ENCODE assay signal across 34 cellular contexts in the genomic region with DNA sequence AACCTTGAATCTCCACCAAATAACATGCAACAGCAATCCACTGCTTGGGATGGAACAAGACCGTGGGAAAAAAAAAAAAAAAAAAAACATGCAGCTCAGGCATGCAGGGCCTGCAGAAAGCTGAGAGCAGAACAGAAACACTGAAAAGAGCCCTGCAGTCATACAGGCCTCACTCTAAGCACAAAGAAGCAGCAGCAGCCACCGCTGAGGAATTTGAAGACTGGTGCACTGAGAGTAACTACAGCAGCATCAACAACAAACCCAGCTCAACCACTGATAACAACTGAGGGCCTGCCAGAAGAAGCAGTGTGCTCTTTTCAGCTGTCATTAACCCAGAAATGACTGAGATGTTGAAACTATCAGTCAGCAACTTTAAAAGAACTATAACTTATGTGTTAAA.
DNase-seq lines count a peak whose midpoint lies in the region; ATAC-seq and TF ChIP-seq lines count a peak whose summit lies in the region.
"Had no signal": no experiment of that assay in that cellular context is flagged by ENCODE, and none has a peak within 500 bp of the region (broad histone marks: within the 10 kb centered on the region; RNA-seq: fewer than 3 reads in every experiment).

No MANE protein-coding gene starts in this region.

- no peaks in the 10 kb centered on the region for H3K36me3 ChIP-seq in neuronal stem cell (replicated peaks in 1 of 2; ENCODE audit: control insufficient read depth in 2 of 2, insufficient read depth in 2 of 2, low read length in 2 of 2)
- H3K36me3 ChIP-seq in left lung = no peaks in the 10 kb centered on the region
- H3K36me3 ChIP-seq: BLaER1, colonic mucosa, neutrophil had no signal

- no peak overlapping the region for H3K14ac ChIP-seq in neuronal stem cell (ENCODE audit: low read length)

- no CpG with 5 or more reads among the region's 2 CpGs for WGBS in neuronal stem cell (ENCODE audit: extremely low coverage in 2 of 2, insufficient read length in 2 of 2, insufficient replicate concordance in 1 of 2), 2 donors

- BruUV-seq in Calu3 (replicated peaks; lab: Mats Ljungman, UMichigan) = no TSS peak

- H2BK120ac ChIP-seq in neuronal stem cell (ENCODE audit: low read depth, low read length) = no peak overlapping the region

- H3K27ac ChIP-seq in neuronal stem cell (replicated peaks; ENCODE audit: low read length) (peak overlapping the region; percentile 2), left lung (no peak overlapping the region)
- H3K27ac ChIP-seq: BLaER1, colonic mucosa, neutrophil, PC-9, psoas muscle had no signal

- no peak overlapping the region for H3K27ac Mint-ChIP-seq in Calu3 (ENCODE audit: unreplicated experiment)
- H3K27ac Mint-ChIP-seq: effector memory CD8-positive, alpha-beta T cell; stimulated activated memory B cell treated with anti-CD40 and anti-IgM and Interleukin-4, amounts not matched to agents 10 μg/mL and 1 μg/mL and 100 μg/mL, for 72 hours; T-helper 17 cell; type B pancreatic cell had no signal

- DNase-seq in SK-N-DZ (ENCODE audit: low spot score) (peak; percentile 18), choroid plexus epithelial cell (ENCODE audit: low read depth) (peak; percentile 69), iPS-NIHi11 (ENCODE audit: low spot score) (peak; percentile 17), neuronal stem cell (ENCODE audit: low spot score) (peak; percentile 48), left lung (no peak), sciatic nerve (ENCODE audit: low spot score) (no peak), Calu3 (no peak)
- DNase-seq: activated CD4-positive, alpha-beta T cell treated with anti-CD3 and anti-CD28 coated beads, Interleukin-2, amount 50 U/mL, for 48 hours; activated CD4-positive, CD25-positive, alpha-beta regulatory T cell treated with anti-CD3 and anti-CD28 coated beads, Interleukin-2, amount 50 U/mL, for 72 hours; activated naive CD4-positive, alpha-beta T cell treated with Interleukin-2 at 50 U/mL for 16 hours; colonic mucosa; effector memory CD8-positive, alpha-beta T cell; EL; erythroblast; head of caudate nucleus; Kasumi-1; left cardiac atrium; NCI-H1417; NCI-H2029 treated with DMSO at 0.1 percent for 48 hours; NCI-H526; NK-92 treated with Interleukin-12 subunit alpha and Interleukin-12 subunit beta, amount 100 ng/mL, for 24 hours; PC-9; psoas muscle; substantia nigra; T-helper 17 cell had no signal

- no peak overlapping the region for H3K4me3 ChIP-seq in choroid plexus epithelial cell (ENCODE audit: low read depth, low read length)
- no peak overlapping the region for H3K4me3 ChIP-seq in neuronal stem cell (ENCODE audit: low read length in 2 of 2)
- H3K4me3 ChIP-seq in left lung = no peak overlapping the region
- H3K4me3 ChIP-seq: BLaER1, colonic mucosa, GM12878, PC-9, psoas muscle had no signal

- H3K18ac ChIP-seq in neuronal stem cell (ENCODE audit: low read length) = no peak overlapping the region

- no peak overlapping the region for H3K4me3 Mint-ChIP-seq in Calu3 (ENCODE audit: low read depth, unreplicated experiment)
- H3K4me3 Mint-ChIP-seq: brain; effector memory CD8-positive, alpha-beta T cell; stimulated activated memory B cell treated with anti-CD40 and anti-IgM and Interleukin-4, amounts not matched to agents 10 μg/mL and 1 μg/mL and 100 μg/mL, for 72 hours; T-helper 17 cell; type B pancreatic cell had no signal

- H3K4me1 Mint-ChIP-seq in Calu3 (ENCODE audit: low read depth, unreplicated experiment) = no peaks in the 10 kb centered on the region
- H3K4me1 Mint-ChIP-seq: stimulated activated memory B cell treated with anti-CD40 and anti-IgM and Interleukin-4, amounts not matched to agents 10 μg/mL and 1 μg/mL and 100 μg/mL, for 72 hours; T-helper 17 cell had no signal

- no peaks in the 10 kb centered on the region for H3K36me3 Mint-ChIP-seq in Calu3 (ENCODE audit: insufficient read depth, unreplicated experiment)
- H3K36me3 Mint-ChIP-seq: brain; stimulated activated memory B cell treated with anti-CD40 and anti-IgM and Interleukin-4, amounts not matched to agents 10 μg/mL and 1 μg/mL and 100 μg/mL, for 72 hours had no signal

- no peak for ATAC-seq in left lung
- ATAC-seq in GM18858 (IDR thresholded peaks at IDR 0.05; ENCODE audit: unreplicated experiment) = no peak
- no peak for ATAC-seq in sciatic nerve
- ATAC-seq: effector memory CD8-positive, alpha-beta T cell; GM12878; psoas muscle; Right ventricle myocardium inferior; SK-N-SH treated with all-trans-retinoic acid at 6 μM for 48 hours; stimulated activated memory B cell treated with anti-CD40 and anti-IgM and Interleukin-4, amounts not matched to agents 10 μg/mL and 1 μg/mL and 100 μg/mL, for 72 hours; T-helper 17 cell had no signal

- H4K91ac ChIP-seq in neuronal stem cell (ENCODE audit: low read depth, low read length, poor library complexity) = no peak overlapping the region

- intact Hi-C loops in left lung (cut with DNase I) = no loop called here
- intact Hi-C loops in sciatic nerve (cut with DNase I) = no loop called here
- intact Hi-C loops in Calu3 (cut with micrococcal nuclease; ENCODE audit: unreplicated experiment) = no loop called here

- H3K27me3 Mint-ChIP-seq in Calu3 (ENCODE audit: unreplicated experiment) = peaks cover 2% of the 10 kb centered on the region
- H3K27me3 Mint-ChIP-seq: brain; effector memory CD8-positive, alpha-beta T cell; stimulated activated memory B cell treated with anti-CD40 and anti-IgM and Interleukin-4, amounts not matched to agents 10 μg/mL and 1 μg/mL and 100 μg/mL, for 72 hours; T-helper 17 cell; type B pancreatic cell had no signal

- TF ChIP-seq CTCF in choroid plexus epithelial cell (conservative IDR thresholded peaks at IDR 0.05; ENCODE audit: low read depth, low read length) (no peak), left lung (IDR thresholded peaks at IDR 0.05) (no peak), Calu3 (IDR thresholded peaks at IDR 0.05; ENCODE audit: unreplicated experiment) (no peak)

- H3K4me1 ChIP-seq in neuronal stem cell (ENCODE audit: control insufficient read depth in 2 of 2, insufficient read depth in 1 of 2, low read depth in 1 of 2, low read length in 2 of 2) = peaks cover 0 to 4% of the 10 kb centered on the region in 2 donors
- H3K4me1 ChIP-seq in left lung = no peaks in the 10 kb centered on the region
- H3K4me1 ChIP-seq: BLaER1, colonic mucosa, psoas muscle had no signal

- no peak overlapping the region for H3K9ac ChIP-seq in neuronal stem cell (ENCODE audit: low read depth, low read length, poor library complexity)
- H3K9ac ChIP-seq: BLaER1 had no signal

- peak overlapping the region; percentile 18 for H2AFZ ChIP-seq in neuronal stem cell (ENCODE audit: low read length)
- H2AFZ ChIP-seq: PC-9 had no signal

- CTCF ChIA-PET in Calu3 (lab: Charles Lee) = interaction anchor here (0.7 kb wide), 3 partner anchors 8 to 1076 kb away, joined by 3 to 11 read pairs (median 5); no protein-coding TSS in a partner anchor

- peaks cover 3% of the 10 kb centered on the region for H3K9me3 Mint-ChIP-seq in Calu3 (ENCODE audit: low read depth, unreplicated experiment)

- H3K27me3 ChIP-seq in neuronal stem cell (ENCODE audit: control insufficient read depth in 3 of 3, insufficient read depth in 3 of 3, low read depth in 1 of 3, low read length in 3 of 3) (no peaks in the 10 kb centered on the region), left lung (no peaks in the 10 kb centered on the region)
- H3K27me3 ChIP-seq: BLaER1, colonic mucosa, neutrophil had no signal

- H2BK15ac ChIP-seq in neuronal stem cell (ENCODE audit: low read length) = no peak overlapping the region

- H3K4me2 ChIP-seq in neuronal stem cell (ENCODE audit: insufficient read depth, low read length, poor library complexity, severe bottlenecking) = no peak overlapping the region
- H3K4me2 ChIP-seq: BLaER1, PC-9 had no signal

- H2BK12ac ChIP-seq in neuronal stem cell (ENCODE audit: low read length) = no peak overlapping the region

- H3K9me3 ChIP-seq in neuronal stem cell (replicated peaks in 1 of 2; ENCODE audit: control insufficient read depth in 2 of 2, insufficient read depth in 1 of 2, low read depth in 1 of 2, low read length in 2 of 2) = peaks cover 0 to 4% of the 10 kb centered on the region in 2 donors
- no peaks in the 10 kb centered on the region for H3K9me3 ChIP-seq in left lung
- H3K9me3 ChIP-seq: BLaER1, colonic mucosa, neutrophil had no signal

- no peak overlapping the region for H2BK5ac ChIP-seq in neuronal stem cell (ENCODE audit: low read length)

- no peak overlapping the region for H4K8ac ChIP-seq in neuronal stem cell (ENCODE audit: low read depth, low read length)

- no peak overlapping the region for H3K4ac ChIP-seq in neuronal stem cell (ENCODE audit: low read length)

- H2AK5ac ChIP-seq in neuronal stem cell (ENCODE audit: low read depth, low read length) = no peak overlapping the region

- no peak overlapping the region for H3K23ac ChIP-seq in neuronal stem cell (ENCODE audit: low read depth, low read length, poor library complexity)

- no peaks in the 10 kb centered on the region for H3K79me1 ChIP-seq in neuronal stem cell (ENCODE audit: low read depth, low read length)

Comparison
In these comparisons a context has a peak if more than half of its experiments do, and no peak if none do; other contexts are left out.
1. DNase-seq: peak in SK-N-DZ (single experiment), choroid plexus epithelial cell (single experiment), iPS-NIHi11 (single experiment) and neuronal stem cell (single experiment); none in left lung (0 of 2), sciatic nerve (single experiment) and Calu3 (single experiment).